In the genomic region with DNA sequence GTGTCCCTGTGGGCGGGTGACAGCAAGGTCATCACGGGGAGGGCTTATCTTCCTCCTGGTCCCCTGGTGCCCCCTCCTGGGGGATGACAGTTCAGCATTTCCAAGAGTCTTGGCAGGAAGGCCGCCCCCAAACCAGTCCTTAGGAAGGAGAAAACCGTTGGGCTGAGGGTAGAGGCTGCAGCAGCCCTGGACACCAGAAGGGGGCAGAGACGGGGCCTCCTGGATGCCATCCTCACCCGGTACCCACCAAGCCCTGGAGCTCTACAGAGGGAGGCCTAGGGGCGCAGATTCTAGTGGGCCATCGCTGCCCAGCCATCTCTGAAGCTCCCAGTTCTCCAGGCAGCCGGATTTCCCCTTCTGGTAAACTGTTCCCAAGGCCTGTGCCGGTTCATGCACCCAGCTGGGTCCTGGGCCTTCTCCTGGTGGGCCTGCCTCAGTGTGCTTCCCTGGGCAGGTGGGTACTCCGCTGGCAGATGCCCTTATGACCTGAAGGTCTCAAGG, we compare ENCODE assay signal across 10 cellular contexts. TPM values are rescaled to one million over a fixed set of nuclear protein-coding genes. Genes with fewer than 3 reads are reported as not detected.
DNase-seq lines count a peak whose midpoint lies in the region; ATAC-seq, FAIRE-seq and TF ChIP-seq lines count a peak whose summit lies in the region.
"Had no signal": no experiment of that assay in that cellular context is flagged by ENCODE, and none has a peak within 500 bp of the region (broad histone marks: within the 10 kb centered on the region; RNA-seq: fewer than 3 reads in every experiment).

No MANE protein-coding gene starts in this region.

- peak; percentile 7 for TF ChIP-seq CTCF in bronchial epithelial cell (IDR thresholded peaks at IDR 0.05; ENCODE audit: insufficient read depth, low read length, severe bottlenecking)

- no peak overlapping the region for H3K27ac Mint-ChIP-seq in activated CD4-positive, alpha-beta T cell treated with anti-CD3 and anti-CD28 coated beads, Interleukin-2, amount 10 ng/mL, durations not matched to agents 24 days and 14 days

- no peak overlapping the region for H3K4me3 Mint-ChIP-seq in activated CD4-positive, alpha-beta T cell treated with anti-CD3 and anti-CD28 coated beads, Interleukin-2, amount 10 ng/mL, durations not matched to agents 24 days and 14 days

- H3K36me3 ChIP-seq in bronchial epithelial cell (ENCODE audit: control insufficient read depth, insufficient read depth, low read length): no peaks in the 10 kb centered on the region
- H3K36me3 ChIP-seq: thoracic aorta had no signal

- intact Hi-C loops in activated CD4-positive, alpha-beta T cell treated with anti-CD3 and anti-CD28 coated beads, Interleukin-2, amount 10 ng/mL, durations not matched to agents 24 days and 14 days (cut with micrococcal nuclease): no loop called here

- no peak overlapping the region for H3K4me3 ChIP-seq in bronchial epithelial cell (ENCODE audit: low read depth, low read length)
- H3K4me3 ChIP-seq: thoracic aorta had no signal

- H3K27me3 Mint-ChIP-seq in activated CD4-positive, alpha-beta T cell treated with anti-CD3 and anti-CD28 coated beads, Interleukin-2, amount 10 ng/mL, durations not matched to agents 24 days and 14 days: peaks cover 7% of the 10 kb centered on the region

- H3K4me1 Mint-ChIP-seq in activated CD4-positive, alpha-beta T cell treated with anti-CD3 and anti-CD28 coated beads, Interleukin-2, amount 10 ng/mL, durations not matched to agents 24 days and 14 days: peaks cover 2% of the 10 kb centered on the region

- no peak for FAIRE-seq in bronchial epithelial cell (lab: Jason Lieb, UNC)
- FAIRE-seq: TTC549 had no signal

- H3K27me3 ChIP-seq in bronchial epithelial cell (ENCODE audit: control insufficient read depth, insufficient read depth, low read length): no peaks in the 10 kb centered on the region

- no peaks in the 10 kb centered on the region for H3K36me3 Mint-ChIP-seq in activated CD4-positive, alpha-beta T cell treated with anti-CD3 and anti-CD28 coated beads, Interleukin-2, amount 10 ng/mL, durations not matched to agents 24 days and 14 days (ENCODE audit: low read depth)

- H3K9me3 Mint-ChIP-seq in activated CD4-positive, alpha-beta T cell treated with anti-CD3 and anti-CD28 coated beads, Interleukin-2, amount 10 ng/mL, durations not matched to agents 24 days and 14 days: no peaks in the 10 kb centered on the region

- peak; percentile 69 for DNase-seq in activated CD4-positive, alpha-beta T cell treated with anti-CD3 and anti-CD28 coated beads, Interleukin-2, amount 10 ng/mL, durations not matched to agents 24 days and 14 days
- DNase-seq in activated CD4-positive, alpha-beta T cell treated with anti-CD3 and anti-CD28 coated beads for 1 hour: no peak
- DNase-seq in NCI-H345 (lab: John Stamatoyannopoulos, UW) (peak; percentile 72), bronchial epithelial cell (ENCODE audit: low read depth) (no peak), SIG-M5 treated with dmso at 0.1 percent for 504 hours (lab: John Stamatoyannopoulos, UW; ENCODE audit: unreplicated experiment) (no peak)
- peak; percentile 68 for DNase-seq in stimulated activated CD8-positive, alpha-beta memory T cell treated with anti-CD3 and anti-CD28 coated beads, Interleukin-4, amount 100 ng/mL, for 48 hours

- ATAC-seq in GM18868 (IDR thresholded peaks at IDR 0.05; ENCODE audit: unreplicated experiment): no peak
- no peak for ATAC-seq in HG03045 (IDR thresholded peaks at IDR 0.05; ENCODE audit: unreplicated experiment)

RNA-seq across cellular contexts. Expression of gene ZNF669, which starts 14.8 kb away (rescaled TPM):
- total RNA-seq in activated CD4-positive, alpha-beta T cell treated with anti-CD3 and anti-CD28 coated beads, Interleukin-2, amount 10 ng/mL, durations not matched to agents 24 days and 14 days: 6.2 and 6.7 TPM in 2 replicates
- 10.3 and 10.5 TPM in 2 replicates for total RNA-seq in bronchial epithelial cell

RNA-seq across cellular contexts. Expression of gene ZNF670, which starts 40.4 kb away (rescaled TPM):
- 2.8 TPM in 2 replicates for total RNA-seq in activated CD4-positive, alpha-beta T cell treated with anti-CD3 and anti-CD28 coated beads, Interleukin-2, amount 10 ng/mL, durations not matched to agents 24 days and 14 days
- 3.7 and 4.5 TPM in 2 replicates for total RNA-seq in bronchial epithelial cell

RNA-seq across cellular contexts. Expression of gene ZNF124, which starts 52.8 kb away (rescaled TPM):
- 14.9 and 18.5 TPM in 2 replicates for total RNA-seq in activated CD4-positive, alpha-beta T cell treated with anti-CD3 and anti-CD28 coated beads, Interleukin-2, amount 10 ng/mL, durations not matched to agents 24 days and 14 days
- total RNA-seq in bronchial epithelial cell: 11.3 and 21.1 TPM in 2 replicates

Comparison
In these comparisons a context has a peak if more than half of its experiments do, and no peak if none do; other contexts are left out.
1. DNase-seq: peak in activated CD4-positive, alpha-beta T cell treated with anti-CD3 and anti-CD28 coated beads, Interleukin-2, amount 10 ng/mL, durations not matched to agents 24 days and 14 days (single experiment), NCI-H345 (single experiment) and stimulated activated CD8-positive, alpha-beta memory T cell treated with anti-CD3 and anti-CD28 coated beads, Interleukin-4, amount 100 ng/mL, for 48 hours (single experiment); none in activated CD4-positive, alpha-beta T cell treated with anti-CD3 and anti-CD28 coated beads for 1 hour (single experiment), bronchial epithelial cell (single experiment) and SIG-M5 treated with dmso at 0.1 percent for 504 hours (single experiment).